Comparison of ENCODE assay signal across 27 cellular contexts in the genomic region with DNA sequence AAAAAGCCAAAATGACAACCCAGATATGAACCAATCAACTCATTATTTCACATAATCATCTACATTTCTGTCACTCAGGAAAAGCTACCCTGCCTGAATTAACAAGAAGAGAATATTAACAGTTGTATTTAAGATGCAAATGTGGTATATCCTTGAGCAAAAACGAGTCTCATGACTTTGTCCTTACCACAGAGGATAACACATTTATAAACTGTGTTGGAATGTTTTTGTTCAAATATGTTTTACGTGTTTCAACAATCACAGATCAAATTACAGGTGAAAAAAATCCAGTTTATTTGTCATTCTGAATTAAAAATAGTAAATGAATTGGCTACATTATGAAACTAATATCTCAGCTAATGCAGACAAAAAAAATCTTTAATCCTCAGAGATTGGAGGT.
"Had no signal": no experiment of that assay in that cellular context is flagged by ENCODE, and none has a peak within 500 bp of the region (broad histone marks: within the 10 kb centered on the region; RNA-seq: fewer than 3 reads in every experiment).

No MANE protein-coding gene starts in this region.

- H3K4me1 ChIP-seq: colonic mucosa had no signal

- DNase-seq: colonic mucosa; cortex of kidney; effector CD8-positive, alpha-beta T cell; effector memory CD8-positive, alpha-beta T cell; endodermal cell; erythroblast; esophagus squamous epithelium; foreskin keratinocyte; heart left ventricle; hypothalamus; immature natural killer cell; left cardiac atrium; left lung; left ventricle myocardium superior; lower lobe of right lung; mesenchymal stem cell; mucosa of descending colon; naive B cell; naive thymus-derived CD8-positive, alpha-beta T cell had no signal

- H3K4me2 ChIP-seq: hepatocyte had no signal

- H3K27me3 ChIP-seq: colonic mucosa, esophagus squamous epithelium, foreskin keratinocyte, gastroesophageal sphincter, heart left ventricle, hepatocyte, left lung had no signal

- H3K4me3 ChIP-seq: colonic mucosa, esophagus squamous epithelium, gastroesophageal sphincter, heart left ventricle, hepatocyte, left lung, lower lobe of right lung, mucosa of descending colon had no signal

- H3K9me3 ChIP-seq: colonic mucosa, esophagus squamous epithelium, gastroesophageal sphincter, heart left ventricle, left lung, lower lobe of right lung, mucosa of descending colon had no signal

- FAIRE-seq: endometrium, frontal cortex, islet of Langerhans, keratinocyte had no signal

- H2AFZ ChIP-seq: hepatocyte had no signal

- H3K36me3 ChIP-seq: colonic mucosa, left lung, lower lobe of right lung had no signal

- H3K27ac ChIP-seq: colonic mucosa, epithelial cell of prostate, esophagus squamous epithelium, foreskin keratinocyte, gastroesophageal sphincter, heart left ventricle, hepatocyte, left lung, lower lobe of right lung had no signal

- ATAC-seq: effector memory CD8-positive, alpha-beta T cell; esophagus mucosa; foreskin keratinocyte; gastroesophageal sphincter; heart left ventricle; left cardiac atrium; left lung; left ventricle myocardium superior; lower lobe of right lung; mucosa of descending colon; naive thymus-derived CD8-positive, alpha-beta T cell had no signal
